In genomic region chr2:141455877-141456276, GRCh38 we compare ENCODE assay signal across 31 cellular contexts.
"Had no signal": no experiment of that assay in that cellular context is flagged by ENCODE, and none has a peak within 500 bp of the region (broad histone marks: within the 10 kb centered on the region; RNA-seq: fewer than 3 reads in every experiment).

No MANE protein-coding gene starts in this region.

- H3K27me3 ChIP-seq: adrenal gland, body of pancreas, esophagus muscularis mucosa, foreskin keratinocyte, gastrocnemius medialis had no signal

- H3K27me3 Mint-ChIP-seq: activated CD4-positive, alpha-beta memory T cell treated with anti-CD3 and anti-CD28 coated beads for 36 hours; activated CD4-positive, alpha-beta T cell treated with anti-CD3 and anti-CD28 coated beads, Interleukin-2, amount 10 ng/mL, durations not matched to agents 24 days and 14 days; activated CD8-positive, alpha-beta memory T cell treated with anti-CD3 and anti-CD28 coated beads, Interleukin-2, amount 10 ng/mL, durations not matched to agents 7 days and 5 days; activated naive CD4-positive, alpha-beta T cell treated with anti-CD3 and anti-CD28 coated beads, Interleukin-2, amount 50 U/mL, for 24 hours; activated naive CD8-positive, alpha-beta T cell treated with anti-CD3 and anti-CD28 coated beads for 36 hours; activated naive CD8-positive, alpha-beta T cell treated with anti-CD3 and anti-CD28 coated beads, Interleukin-2, amount 50 U/mL, for 24 hours; effector memory CD8-positive, alpha-beta T cell; T-helper 17 cell had no signal

- H3K4me1 Mint-ChIP-seq: activated CD4-positive, alpha-beta T cell treated with anti-CD3 and anti-CD28 coated beads, Interleukin-2, amount 10 ng/mL, durations not matched to agents 24 days and 14 days; activated CD8-positive, alpha-beta memory T cell treated with anti-CD3 and anti-CD28 coated beads, Interleukin-2, amount 10 ng/mL, durations not matched to agents 7 days and 5 days; activated naive CD4-positive, alpha-beta T cell treated with anti-CD3 and anti-CD28 coated beads, Interleukin-2, amount 50 U/mL, for 24 hours; activated naive CD8-positive, alpha-beta T cell treated with anti-CD3 and anti-CD28 coated beads for 36 hours; activated naive CD8-positive, alpha-beta T cell treated with anti-CD3 and anti-CD28 coated beads, Interleukin-2, amount 50 U/mL, for 24 hours; T-helper 17 cell had no signal

- H3K9me3 Mint-ChIP-seq: activated CD4-positive, alpha-beta T cell treated with anti-CD3 and anti-CD28 coated beads, Interleukin-2, amount 10 ng/mL, durations not matched to agents 24 days and 14 days; activated naive CD4-positive, alpha-beta T cell treated with anti-CD3 and anti-CD28 coated beads, Interleukin-2, amount 50 U/mL, for 24 hours; activated naive CD8-positive, alpha-beta T cell treated with anti-CD3 and anti-CD28 coated beads for 36 hours; activated T-helper 1 cell treated with anti-CD3 and anti-CD28 coated beads, Interleukin-12 subunit alpha, Interleukin-12 subunit beta, Interleukin-2, Interleukin-4 antibody, amounts not matched to agents 30 ng/mL and 10 ng/mL and 1 ng/mL, durations not matched to agents 14 hours and 24 hours and 36 hours had no signal

- H3K9me3 ChIP-seq: adrenal gland, body of pancreas, esophagus muscularis mucosa, gastrocnemius medialis had no signal

- H3K4me3 ChIP-seq: adrenal gland, body of pancreas, esophagus muscularis mucosa, gastrocnemius medialis had no signal

- DNase-seq: activated CD4-positive, alpha-beta memory T cell treated with anti-CD3 and anti-CD28 coated beads for 36 hours; activated CD4-positive, alpha-beta T cell treated with anti-CD3 and anti-CD28 coated beads, Interleukin-2, amount 10 ng/mL, durations not matched to agents 24 days and 14 days; activated CD8-positive, alpha-beta memory T cell treated with anti-CD3 and anti-CD28 coated beads, Interleukin-2, amount 10 ng/mL, durations not matched to agents 7 days and 5 days; activated CD8-positive, alpha-beta memory T cell treated with anti-CD3 and anti-CD28 coated beads, Interleukin-2, amount 50 U/mL, for 4 hours; activated CD8-positive, alpha-beta T cell treated with anti-CD3 and anti-CD28 coated beads, Interleukin-2, amount 10 ng/mL, durations not matched to agents 7 days and 5 days; activated effector memory CD4-positive, alpha-beta T cell treated with anti-CD3 and anti-CD28 coated beads, Interleukin-2, amount 50 U/mL, for 16 hours; activated naive CD4-positive, alpha-beta T cell treated with anti-CD3 and anti-CD28 coated beads for 36 hours; activated naive CD8-positive, alpha-beta T cell treated with anti-CD3 and anti-CD28 coated beads for 36 hours; activated naive CD8-positive, alpha-beta T cell treated with anti-CD3 and anti-CD28 coated beads, Interleukin-2, amount 50 U/mL, for 24 hours; activated T-cell treated with anti-CD3 and anti-CD28 coated beads, Interleukin-2, amount 50 U/mL, for 1 hour; activated T-cell treated with anti-CD3 and anti-CD28 coated beads, Interleukin-2, amount 50 U/mL, for 48 hours; adrenal gland; amygdala; aorta; body of pancreas; caudate nucleus; cortex of kidney; dermis blood vessel endothelial cell; effector CD4-positive, alpha-beta T cell; effector memory CD8-positive, alpha-beta T cell; erythroblast; gastrocnemius medialis; T-helper 1 cell; T-helper 17 cell; T1000 had no signal

- H3K27ac ChIP-seq: adrenal gland, body of pancreas, esophagus muscularis mucosa, foreskin keratinocyte, gastrocnemius medialis had no signal

- H3K4me1 ChIP-seq: adrenal gland, body of pancreas, esophagus muscularis mucosa, foreskin keratinocyte, gastrocnemius medialis had no signal

- H3K27ac Mint-ChIP-seq: activated CD4-positive, alpha-beta memory T cell treated with anti-CD3 and anti-CD28 coated beads for 36 hours; activated CD4-positive, alpha-beta T cell treated with anti-CD3 and anti-CD28 coated beads, Interleukin-2, amount 10 ng/mL, durations not matched to agents 24 days and 14 days; activated CD8-positive, alpha-beta memory T cell treated with anti-CD3 and anti-CD28 coated beads, Interleukin-2, amount 10 ng/mL, durations not matched to agents 7 days and 5 days; activated CD8-positive, alpha-beta T cell treated with anti-CD3 and anti-CD28 coated beads, Interleukin-2, amount 10 ng/mL, durations not matched to agents 7 days and 5 days; activated naive CD4-positive, alpha-beta T cell treated with anti-CD3 and anti-CD28 coated beads for 36 hours; activated naive CD4-positive, alpha-beta T cell treated with anti-CD3 and anti-CD28 coated beads, Interleukin-2, amount 50 U/mL, for 24 hours; activated naive CD8-positive, alpha-beta T cell treated with anti-CD3 and anti-CD28 coated beads for 36 hours; activated naive CD8-positive, alpha-beta T cell treated with anti-CD3 and anti-CD28 coated beads, Interleukin-2, amount 50 U/mL, for 24 hours; activated T-helper 1 cell treated with anti-CD3 and anti-CD28 coated beads, Interleukin-12 subunit alpha, Interleukin-12 subunit beta, Interleukin-2, Interleukin-4 antibody, amounts not matched to agents 30 ng/mL and 10 ng/mL and 1 ng/mL, durations not matched to agents 14 hours and 24 hours and 36 hours; activated T-helper 2 cell treated with anti-CD3 and anti-CD28 coated beads, Interferon-gamma antibody, Interleukin-2, Interleukin-4, amounts not matched to agents 10 μg/mL and 5 μg/mL and 100 μg/mL, durations not matched to agents 14 hours and 24 hours and 36 hours; effector memory CD8-positive, alpha-beta T cell; T-helper 17 cell; T-helper 2 cell treated with Interferon-gamma antibody and Interleukin-4, amounts not matched to agents 5 μg/mL and 100 μg/mL, for 36 hours had no signal

- H3K36me3 Mint-ChIP-seq: activated CD4-positive, alpha-beta memory T cell treated with anti-CD3 and anti-CD28 coated beads for 36 hours; activated CD8-positive, alpha-beta memory T cell treated with anti-CD3 and anti-CD28 coated beads, Interleukin-2, amount 10 ng/mL, durations not matched to agents 7 days and 5 days; activated naive CD4-positive, alpha-beta T cell treated with anti-CD3 and anti-CD28 coated beads, Interleukin-2, amount 50 U/mL, for 24 hours; activated naive CD8-positive, alpha-beta T cell treated with anti-CD3 and anti-CD28 coated beads for 36 hours had no signal

- H3K4me3 Mint-ChIP-seq: activated CD4-positive, alpha-beta memory T cell treated with anti-CD3 and anti-CD28 coated beads for 36 hours; activated CD4-positive, alpha-beta T cell treated with anti-CD3 and anti-CD28 coated beads, Interleukin-2, amount 10 ng/mL, durations not matched to agents 24 days and 14 days; activated CD8-positive, alpha-beta memory T cell treated with anti-CD3 and anti-CD28 coated beads, Interleukin-2, amount 10 ng/mL, durations not matched to agents 7 days and 5 days; activated CD8-positive, alpha-beta T cell treated with anti-CD3 and anti-CD28 coated beads, Interleukin-2, amount 10 ng/mL, durations not matched to agents 7 days and 5 days; activated naive CD4-positive, alpha-beta T cell treated with anti-CD3 and anti-CD28 coated beads for 36 hours; activated naive CD4-positive, alpha-beta T cell treated with anti-CD3 and anti-CD28 coated beads, Interleukin-2, amount 50 U/mL, for 24 hours; activated naive CD8-positive, alpha-beta T cell treated with anti-CD3 and anti-CD28 coated beads for 36 hours; activated naive CD8-positive, alpha-beta T cell treated with anti-CD3 and anti-CD28 coated beads, Interleukin-2, amount 50 U/mL, for 24 hours; activated T-helper 1 cell treated with anti-CD3 and anti-CD28 coated beads, Interleukin-12 subunit alpha, Interleukin-12 subunit beta, Interleukin-2, Interleukin-4 antibody, amounts not matched to agents 30 ng/mL and 10 ng/mL and 1 ng/mL, durations not matched to agents 14 hours and 24 hours and 36 hours; effector memory CD8-positive, alpha-beta T cell; T-helper 17 cell; T-helper 2 cell treated with Interferon-gamma antibody and Interleukin-4, amounts not matched to agents 5 μg/mL and 100 μg/mL, for 36 hours had no signal

- H3K36me3 ChIP-seq: adrenal gland, esophagus muscularis mucosa, gastrocnemius medialis had no signal

- ATAC-seq: activated CD8-positive, alpha-beta memory T cell treated with anti-CD3 and anti-CD28 coated beads, Interleukin-2, amount 10 ng/mL, durations not matched to agents 7 days and 5 days; activated CD8-positive, alpha-beta T cell treated with anti-CD3 and anti-CD28 coated beads, Interleukin-2, amount 10 ng/mL, durations not matched to agents 7 days and 5 days; activated naive CD8-positive, alpha-beta T cell treated with anti-CD3 and anti-CD28 coated beads, Interleukin-2, amount 50 U/mL, for 24 hours; body of pancreas; effector memory CD8-positive, alpha-beta T cell; foreskin keratinocyte; gastrocnemius medialis; T-helper 17 cell had no signal
